Comparison of ENCODE assay signal across 14 cellular contexts in genomic region chr5:38672059-38672791, GRCh38.
DNase-seq lines count a peak whose midpoint lies in the region; ATAC-seq, FAIRE-seq and TF ChIP-seq lines count a peak whose summit lies in the region.
"Had no signal": no experiment of that assay in that cellular context is flagged by ENCODE, and none has a peak within 500 bp of the region (broad histone marks: within the 10 kb centered on the region; RNA-seq: fewer than 3 reads in every experiment).

No MANE protein-coding gene starts in this region.

- DNase-seq in DMS53 (lab: John Stamatoyannopoulos, UW) (peak; percentile 74), M059J (ENCODE audit: low read depth) (peak; percentile 55), bronchial epithelial cell (ENCODE audit: low read depth) (peak; percentile 72), neural progenitor cell (ENCODE audit: low spot score) (no peak), NK-92 (lab: John Stamatoyannopoulos, UW; ENCODE audit: unreplicated experiment) (no peak)
- DNase-seq in activated CD4-positive, alpha-beta T cell treated with anti-CD3 and anti-CD28 coated beads, Interleukin-2, amount 50 U/mL, for 4 hours, result no peak
- DNase-seq: amniotic stem cell, NCI-H1694 treated with DMSO at 0.1 percent for 48 hours, nephron progenitor cell had no signal

- no peak overlapping the region for H3K4me3 ChIP-seq in bronchial epithelial cell (ENCODE audit: low read depth, low read length)
- no peak overlapping the region for H3K4me3 ChIP-seq in neural progenitor cell

- H3K36me3 ChIP-seq in bronchial epithelial cell (ENCODE audit: control insufficient read depth, insufficient read depth, low read length), result no peaks in the 10 kb centered on the region
- no peaks in the 10 kb centered on the region for H3K36me3 ChIP-seq in neural progenitor cell

- no peaks in the 10 kb centered on the region for H3K9me3 ChIP-seq in neural progenitor cell (ENCODE audit: low read depth)

- H3K27ac ChIP-seq in neural progenitor cell, result no peak overlapping the region
- H3K27ac ChIP-seq: epithelial cell of prostate, HL-60 had no signal

- no peak for FAIRE-seq in bronchial epithelial cell (lab: Jason Lieb, UNC)
- FAIRE-seq: keratinocyte had no signal

- H3K27me3 ChIP-seq in bronchial epithelial cell (ENCODE audit: control insufficient read depth, insufficient read depth, low read length), result no peaks in the 10 kb centered on the region
- no peaks in the 10 kb centered on the region for H3K27me3 ChIP-seq in neural progenitor cell

- H3K4me3 Mint-ChIP-seq in neural progenitor cell, result no peak overlapping the region
- H3K4me3 Mint-ChIP-seq: nephron progenitor cell had no signal

- peaks cover 2% of the 10 kb centered on the region for H3K9me3 Mint-ChIP-seq in neural progenitor cell
- H3K9me3 Mint-ChIP-seq: nephron progenitor cell had no signal

- H3K4me2 ChIP-seq in neural progenitor cell, result no peak overlapping the region

- ATAC-seq in GM21447 (IDR thresholded peaks at IDR 0.05; ENCODE audit: unreplicated experiment) (no peak), esophagus mucosa (no peak)

- peaks cover 2% of the 10 kb centered on the region for H3K27me3 Mint-ChIP-seq in neural progenitor cell (ENCODE audit: insufficient read depth, low read depth)

- H4K20me1 ChIP-seq in neural progenitor cell (ENCODE audit: low read depth), result no peaks in the 10 kb centered on the region

- no peaks in the 10 kb centered on the region for H3K4me1 ChIP-seq in neural progenitor cell

- no peaks in the 10 kb centered on the region for H3F3A ChIP-seq in neural progenitor cell (ENCODE audit: low read depth)

- H3K27ac Mint-ChIP-seq in neural progenitor cell, result no peak overlapping the region
- H3K27ac Mint-ChIP-seq: nephron progenitor cell had no signal

- no peaks in the 10 kb centered on the region for H3K36me3 Mint-ChIP-seq in neural progenitor cell

- no peaks in the 10 kb centered on the region for H3K4me1 Mint-ChIP-seq in neural progenitor cell
- H3K4me1 Mint-ChIP-seq: nephron progenitor cell had no signal

- H2AFZ ChIP-seq in neural progenitor cell (replicated peaks), result peak overlapping the region; percentile 32

- no peak for TF ChIP-seq CTCF in bronchial epithelial cell (IDR thresholded peaks at IDR 0.05; ENCODE audit: insufficient read depth, low read length, severe bottlenecking)
- TF ChIP-seq CTCF in neural progenitor cell (IDR thresholded peaks at IDR 0.05), result no peak

- H3K9ac ChIP-seq in neural progenitor cell, result no peak overlapping the region

- H3K79me2 ChIP-seq in neural progenitor cell (ENCODE audit: low read depth), result no peaks in the 10 kb centered on the region

Comparison
In these comparisons a context has a peak if more than half of its experiments do, and no peak if none do; other contexts are left out.
1. DNase-seq: peak in DMS53 (single experiment), M059J (single experiment) and bronchial epithelial cell (single experiment); none in neural progenitor cell (single experiment), NK-92 (single experiment) and activated CD4-positive, alpha-beta T cell treated with anti-CD3 and anti-CD28 coated beads, Interleukin-2, amount 50 U/mL, for 4 hours (0 of 2).